ENCODE assay signal across 29 cellular contexts in the genomic region with DNA sequence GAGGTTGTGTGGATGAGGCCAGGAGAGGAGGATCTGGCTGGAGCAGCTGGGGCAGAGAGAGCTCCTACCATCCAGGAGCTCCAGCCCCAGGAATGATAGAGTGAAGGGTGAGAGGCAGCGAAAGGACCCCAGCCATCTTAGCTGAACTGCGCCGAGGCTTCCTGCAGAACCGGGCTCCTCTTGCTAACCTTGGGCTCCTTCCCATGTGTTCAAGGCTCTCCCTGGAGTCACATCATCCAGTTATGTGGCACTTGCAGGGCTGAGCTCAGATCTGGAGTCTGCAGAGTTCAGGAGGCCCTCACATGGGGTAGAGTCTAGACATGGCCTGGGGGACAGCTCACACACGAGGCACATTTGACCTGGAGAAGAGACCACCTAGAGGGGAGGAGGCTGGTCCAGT.
"Had no signal": no experiment of that assay in that cellular context is flagged by ENCODE, and none has a peak within 500 bp of the region (broad histone marks: within the 10 kb centered on the region; RNA-seq: fewer than 3 reads in every experiment).

No MANE protein-coding gene starts in this region.

- H3K4me1 ChIP-seq: adrenal gland had no signal

- H3K4me3 ChIP-seq: adrenal gland, SJSA1 had no signal

- H3K36me3 ChIP-seq: adrenal gland, SJSA1 had no signal

- H3K9me3 ChIP-seq: adrenal gland, SJSA1, SK-N-SH had no signal

- H3K9ac ChIP-seq: SK-N-SH had no signal

- H3K4me3 Mint-ChIP-seq: activated CD4-positive, alpha-beta T cell treated with anti-CD3 and anti-CD28 coated beads, Interleukin-2, amount 10 ng/mL, durations not matched to agents 24 days and 14 days; activated CD8-positive, alpha-beta T cell treated with anti-CD3 and anti-CD28 coated beads for 36 hours; activated naive CD4-positive, alpha-beta T cell treated with anti-CD3 and anti-CD28 coated beads for 36 hours; activated T-cell treated with anti-CD3 and anti-CD28 coated beads, Interleukin-2, amount 50 U/mL, for 4 hours; activated T-helper 1 cell treated with anti-CD3 and anti-CD28 coated beads, Interleukin-12 subunit alpha, Interleukin-12 subunit beta, Interleukin-2, Interleukin-4 antibody, amounts not matched to agents 30 ng/mL and 10 ng/mL and 1 ng/mL, durations not matched to agents 14 hours and 24 hours and 36 hours; brain; IgD-negative memory B cell; T-helper 1 cell treated with Interleukin-12 subunit alpha and Interleukin-12 subunit beta and Interleukin-4 antibody, amounts not matched to agents 30 μg/mL and 1 μg/mL, for 36 hours; T-helper 2 cell treated with Interferon-gamma antibody and Interleukin-4, amounts not matched to agents 5 μg/mL and 100 μg/mL, for 36 hours had no signal

- DNase-seq: activated CD4-positive, alpha-beta T cell treated with anti-CD3 and anti-CD28 coated beads, Interleukin-2, amount 10 ng/mL, durations not matched to agents 24 days and 14 days; activated CD4-positive, alpha-beta T cell treated with anti-CD3 and anti-CD28 coated beads, Interleukin-2, amount 50 U/mL, for 4 hours; activated CD8-positive, alpha-beta memory T cell treated with anti-CD3 and anti-CD28 coated beads, Interleukin-2, amount 50 U/mL, for 4 hours; activated CD8-positive, alpha-beta T cell treated with anti-CD3 and anti-CD28 coated beads for 36 hours; activated gamma-delta T cell treated with Interleukin-2 at 50 U/mL for 16 hours; activated naive CD4-positive, alpha-beta T cell treated with anti-CD3 and anti-CD28 coated beads for 36 hours; activated T-cell treated with anti-CD3 and anti-CD28 coated beads for 4 hours; activated T-cell treated with anti-CD3 and anti-CD28 coated beads, Interleukin-2, amount 50 U/mL, for 4 hours; anterior cingulate cortex; Karpas-422; KBM-7; NCI-H1105; NCI-H1417 treated with DMSO at 0.1 percent for 48 hours; NCI-H1694; NCI-H1930; NCI-H2081 treated with DMSO at 0.1 percent for 48 hours; NCI-H345; NCI-H524 treated with DMSO at 0.1 percent for 48 hours; SHP77 treated with DMSO at 0.1 percent for 48 hours; SK-N-SH had no signal

- ATAC-seq: activated CD8-positive, alpha-beta T cell treated with anti-CD3 and anti-CD28 coated beads for 36 hours; activated naive CD4-positive, alpha-beta T cell treated with anti-CD3 and anti-CD28 coated beads, Interleukin-2, amount 50 U/mL, for 72 hours; activated T-cell treated with anti-CD3 and anti-CD28 coated beads, Interleukin-2, amount 50 U/mL, for 4 hours; Panc1 had no signal

- H3K4me2 ChIP-seq: SK-N-SH had no signal

- H3K27ac Mint-ChIP-seq: activated CD4-positive, alpha-beta T cell treated with anti-CD3 and anti-CD28 coated beads, Interleukin-2, amount 10 ng/mL, durations not matched to agents 24 days and 14 days; activated CD8-positive, alpha-beta T cell treated with anti-CD3 and anti-CD28 coated beads for 36 hours; activated naive CD4-positive, alpha-beta T cell treated with anti-CD3 and anti-CD28 coated beads for 36 hours; activated T-helper 1 cell treated with anti-CD3 and anti-CD28 coated beads, Interleukin-12 subunit alpha, Interleukin-12 subunit beta, Interleukin-2, Interleukin-4 antibody, amounts not matched to agents 30 ng/mL and 10 ng/mL and 1 ng/mL, durations not matched to agents 14 hours and 24 hours and 36 hours; IgD-negative memory B cell; T-helper 1 cell treated with Interleukin-12 subunit alpha and Interleukin-12 subunit beta and Interleukin-4 antibody, amounts not matched to agents 30 μg/mL and 1 μg/mL, for 36 hours; T-helper 2 cell treated with Interferon-gamma antibody and Interleukin-4, amounts not matched to agents 5 μg/mL and 100 μg/mL, for 36 hours had no signal

- H3K4me1 Mint-ChIP-seq: activated CD4-positive, alpha-beta T cell treated with anti-CD3 and anti-CD28 coated beads, Interleukin-2, amount 10 ng/mL, durations not matched to agents 24 days and 14 days had no signal

- H3K27ac ChIP-seq: adrenal gland, SJSA1 had no signal

- H3K36me3 Mint-ChIP-seq: activated naive CD4-positive, alpha-beta T cell treated with anti-CD3 and anti-CD28 coated beads, Interleukin-2, amount 50 U/mL, for 72 hours; brain; IgD-negative memory B cell had no signal

- H3K9me3 Mint-ChIP-seq: activated CD4-positive, alpha-beta T cell treated with anti-CD3 and anti-CD28 coated beads, Interleukin-2, amount 10 ng/mL, durations not matched to agents 24 days and 14 days; activated CD8-positive, alpha-beta T cell treated with anti-CD3 and anti-CD28 coated beads for 36 hours; activated naive CD4-positive, alpha-beta T cell treated with anti-CD3 and anti-CD28 coated beads for 36 hours; activated naive CD4-positive, alpha-beta T cell treated with anti-CD3 and anti-CD28 coated beads, Interleukin-2, amount 50 U/mL, for 72 hours; activated T-cell treated with anti-CD3 and anti-CD28 coated beads, Interleukin-2, amount 50 U/mL, for 4 hours; activated T-helper 1 cell treated with anti-CD3 and anti-CD28 coated beads, Interleukin-12 subunit alpha, Interleukin-12 subunit beta, Interleukin-2, Interleukin-4 antibody, amounts not matched to agents 30 ng/mL and 10 ng/mL and 1 ng/mL, durations not matched to agents 14 hours and 24 hours and 36 hours; T-helper 1 cell treated with Interleukin-12 subunit alpha and Interleukin-12 subunit beta and Interleukin-4 antibody, amounts not matched to agents 30 μg/mL and 1 μg/mL, for 36 hours; T-helper 2 cell treated with Interferon-gamma antibody and Interleukin-4, amounts not matched to agents 5 μg/mL and 100 μg/mL, for 36 hours had no signal

- H3K27me3 Mint-ChIP-seq: activated CD8-positive, alpha-beta T cell treated with anti-CD3 and anti-CD28 coated beads for 36 hours had no signal

- H3K27me3 ChIP-seq: adrenal gland, SJSA1 had no signal
